8 cellular contexts compared by ENCODE assay signal in the genomic region with DNA sequence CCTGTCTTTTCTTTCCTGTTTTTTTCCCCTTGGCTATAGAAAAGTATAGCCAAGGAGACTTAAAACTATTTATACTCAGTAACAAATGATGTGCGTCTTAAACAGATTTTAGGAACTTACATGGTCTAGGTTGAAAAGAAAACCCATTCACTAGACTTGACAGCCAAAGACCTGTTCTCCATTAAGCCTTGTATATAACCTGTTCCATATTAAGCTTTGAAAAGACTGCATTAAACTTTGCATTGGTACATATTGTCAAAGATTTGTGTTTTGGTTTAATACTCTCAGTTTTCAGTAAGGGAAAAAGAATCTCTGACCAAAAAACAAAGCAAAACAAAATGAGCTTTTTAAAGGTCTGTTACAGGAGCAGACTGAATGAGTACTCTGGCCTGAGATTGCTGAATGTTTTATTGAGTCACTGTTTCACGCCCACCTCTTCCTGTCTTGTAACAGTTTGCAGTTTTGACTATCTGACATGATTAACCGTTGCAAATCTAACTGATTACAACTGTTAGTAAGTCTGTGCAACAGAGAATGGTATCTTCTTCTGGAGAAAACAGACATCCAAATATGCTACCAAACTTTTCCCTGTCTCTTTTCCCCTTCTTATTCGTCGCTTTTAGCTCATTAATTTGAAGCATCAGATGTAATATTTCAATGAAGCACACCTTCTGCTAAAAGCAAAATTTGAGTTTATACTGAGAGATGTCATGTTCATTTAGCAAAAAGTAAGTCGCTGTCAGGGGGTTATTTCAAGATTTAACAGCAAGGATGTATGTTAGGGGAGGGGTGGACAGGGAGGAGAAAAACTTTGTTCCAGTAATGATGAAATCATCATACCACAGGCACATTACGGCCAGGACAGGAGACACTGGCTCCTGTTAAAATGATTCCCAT. TPM values are rescaled to one million over a fixed set of nuclear protein-coding genes. Genes with fewer than 3 reads are reported as not detected.
DNase-seq lines count a peak whose midpoint lies in the region; ATAC-seq and TF ChIP-seq lines count a peak whose summit lies in the region.

No MANE protein-coding gene starts in this region.

- ATAC-seq in T-cell (replicated peaks in 1 of 4): peak; percentile 71 to 83 (median 78)
- peak; percentile 87 to 92 for ATAC-seq in stimulated activated naive B cell treated with anti-CD40 and anti-IgM and Interleukin-4, amounts not matched to agents 10 μg/mL and 1 μg/mL and 100 μg/mL, for 72 hours (replicated peaks)

- peaks cover 55 to 78% (median 76%) of the 10 kb centered on the region in 3 donors for H3K4me1 Mint-ChIP-seq in T-cell
- peaks cover 5 to 25% of the 10 kb centered on the region in 2 donors for H3K4me1 Mint-ChIP-seq in stimulated activated naive B cell treated with anti-CD40 and anti-IgM and Interleukin-4, amounts not matched to agents 10 μg/mL and 1 μg/mL and 100 μg/mL, for 72 hours

- H3K9me3 Mint-ChIP-seq in T-cell: no peaks in the 10 kb centered on the region
- H3K9me3 Mint-ChIP-seq in stimulated activated naive B cell treated with anti-CD40 and anti-IgM and Interleukin-4, amounts not matched to agents 10 μg/mL and 1 μg/mL and 100 μg/mL, for 72 hours: no peaks in the 10 kb centered on the region

- H3K4me3 ChIP-seq in fibroblast of pulmonary artery (replicated peaks; ENCODE audit: low read depth, low read length): peak overlapping the region; percentile 21

- H3K4me3 Mint-ChIP-seq in T-cell: peak overlapping the region in 2 of 3 donors; percentile 14 to 34
- H3K4me3 Mint-ChIP-seq in stimulated activated naive B cell treated with anti-CD40 and anti-IgM and Interleukin-4, amounts not matched to agents 10 μg/mL and 1 μg/mL and 100 μg/mL, for 72 hours: no peak overlapping the region

- no peak for TF ChIP-seq CTCF in fibroblast of pulmonary artery (IDR thresholded peaks at IDR 0.05; ENCODE audit: low read length, missing control alignments)

- peaks cover 0 to 3% of the 10 kb centered on the region in 2 donors for H3K27me3 Mint-ChIP-seq in T-cell
- H3K27me3 Mint-ChIP-seq in stimulated activated naive B cell treated with anti-CD40 and anti-IgM and Interleukin-4, amounts not matched to agents 10 μg/mL and 1 μg/mL and 100 μg/mL, for 72 hours: peaks cover 8 to 18% of the 10 kb centered on the region in 2 donors

- CTCF ChIA-PET in T-cell (lab: Charles Lee): interaction anchor here (0.6 to 0.7 kb wide), 2 partner anchors 278 to 542 kb away, joined by 3 read pairs; no protein-coding TSS in a partner anchor

- peaks cover 11% of the 10 kb centered on the region for H3K36me3 Mint-ChIP-seq in T-cell
- H3K36me3 Mint-ChIP-seq in stimulated activated naive B cell treated with anti-CD40 and anti-IgM and Interleukin-4, amounts not matched to agents 10 μg/mL and 1 μg/mL and 100 μg/mL, for 72 hours: no peaks in the 10 kb centered on the region

- peak overlapping the region; percentile 26 to 77 for H3K27ac Mint-ChIP-seq in T-cell
- H3K27ac Mint-ChIP-seq in stimulated activated naive B cell treated with anti-CD40 and anti-IgM and Interleukin-4, amounts not matched to agents 10 μg/mL and 1 μg/mL and 100 μg/mL, for 72 hours: no peak overlapping the region

- POLR2A ChIA-PET in T-cell (lab: Charles Lee): interaction anchor here in 1 of 2 donors (0.6 to 1.1 kb wide), 3 partner anchors 15 to 267 kb away, joined by 3 to 10 read pairs (median 3); no protein-coding TSS in a partner anchor

- DNase-seq in stimulated activated CD4-positive, alpha-beta T cell treated with anti-CD3 and anti-CD28 coated beads, Interleukin-1b, Interleukin-23, amount 100 ng/mL, for 48 hours: peak; percentile 45
- DNase-seq in stimulated activated CD4-positive, alpha-beta T cell treated with anti-CD3 and anti-CD28 coated beads, Interleukin-4, amount 100 ng/mL, for 1 hour: no peak
- DNase-seq in T-cell (no peak), fibroblast of pulmonary artery (ENCODE audit: low read depth) (peak; percentile 81), epidermal melanocyte (ENCODE audit: insufficient read length, low spot score) (no peak), cerebellar cortex (ENCODE audit: low spot score) (no peak), mucosa of gallbladder (ENCODE audit: low spot score) (no peak)
- DNase-seq in stimulated activated naive B cell treated with anti-CD40 and anti-IgM and Interleukin-4, amounts not matched to agents 10 μg/mL and 1 μg/mL and 100 μg/mL, for 72 hours: no peak

RNA-seq across cellular contexts. Expression of a gene that starts 59.1 kb away (rescaled TPM):
- total RNA-seq in T-cell (10 to 100 TPM in 3 of 5 donors, 1 to 10 TPM in 2; 9.3 to 12.9 (median 10.7) TPM), mucosa of gallbladder (5.1 TPM)

Comparison
In these comparisons a context has a peak if more than half of its experiments do, and no peak if none do; other contexts are left out.
1. DNase-seq: peak in stimulated activated CD4-positive, alpha-beta T cell treated with anti-CD3 and anti-CD28 coated beads, Interleukin-1b, Interleukin-23, amount 100 ng/mL, for 48 hours (single experiment) and fibroblast of pulmonary artery (single experiment); none in stimulated activated CD4-positive, alpha-beta T cell treated with anti-CD3 and anti-CD28 coated beads, Interleukin-4, amount 100 ng/mL, for 1 hour (single experiment), T-cell (0 of 34), stimulated activated naive B cell treated with anti-CD40 and anti-IgM and Interleukin-4, amounts not matched to agents 10 μg/mL and 1 μg/mL and 100 μg/mL, for 72 hours (single experiment), epidermal melanocyte (single experiment), cerebellar cortex (single experiment) and mucosa of gallbladder (single experiment).
2. H3K4me3 Mint-ChIP-seq: peak in T-cell (2 of 3); none in stimulated activated naive B cell treated with anti-CD40 and anti-IgM and Interleukin-4, amounts not matched to agents 10 μg/mL and 1 μg/mL and 100 μg/mL, for 72 hours (0 of 2).